22 cellular contexts compared by ENCODE assay signal in genomic region chr17:896439-896838, GRCh38.
DNase-seq lines count a peak whose midpoint lies in the region; FAIRE-seq and TF ChIP-seq lines count a peak whose summit lies in the region.
"Had no signal": no experiment of that assay in that cellular context is flagged by ENCODE, and none has a peak within 500 bp of the region (broad histone marks: within the 10 kb centered on the region; RNA-seq: fewer than 3 reads in every experiment).

No MANE protein-coding gene starts in this region.

- no peak overlapping the region for H3K4me2 ChIP-seq in keratinocyte (ENCODE audit: control insufficient read depth, extremely low read depth, insufficient read depth, low read depth, low read length)
- H3K4me2 ChIP-seq: KMS-11, SK-N-SH had no signal

- dilution Hi-C loops in keratinocyte (cut with MboI; ENCODE audit: extremely low pct_ligation_motif_present, low sequenced_read_pairs): no loop called here

- peaks cover 7% of the 10 kb centered on the region for H4K20me1 ChIP-seq in keratinocyte (ENCODE audit: control insufficient read depth, extremely low read depth, insufficient read depth, low read length)

- 41% methylated on average over 12 of the region's 12 CpGs for WGBS in prostate gland

- H3K4me3 ChIP-seq in left ventricle myocardium inferior (peak overlapping the region; percentile 45), keratinocyte (ENCODE audit: control insufficient read depth in 2 of 3, extremely low read depth in 1 of 3, insufficient read depth in 2 of 3, low read depth in 1 of 3, low read length in 3 of 3) (no peak overlapping the region), prostate gland (no peak overlapping the region), vagina (no peak overlapping the region)

- no peak overlapping the region for H2AFZ ChIP-seq in keratinocyte (ENCODE audit: control insufficient read depth, low read length)

- intact Hi-C loops in left ventricle myocardium inferior (cut with micrococcal nuclease) (no loop called here), cardiac septum (cut with DNase I) (no loop called here), prostate gland (cut with DNase I) (no loop called here), vagina (cut with DNase I) (no loop called here)

- no peak for FAIRE-seq in keratinocyte (lab: Jason Lieb, UNC)
- FAIRE-seq: GM12892, small intestine had no signal

- H3K4me1 ChIP-seq in left ventricle myocardium inferior (peaks cover 29% of the 10 kb centered on the region), keratinocyte (ENCODE audit: control insufficient read depth, extremely low read depth, insufficient read depth, low read length) (peaks cover 16% of the 10 kb centered on the region), prostate gland (replicated peaks) (no peaks in the 10 kb centered on the region), vagina (peaks cover 44% of the 10 kb centered on the region)

- TF ChIP-seq CTCF in left ventricle myocardium inferior (IDR thresholded peaks at IDR 0.05; ENCODE audit: borderline replicate concordance): no peak
- no peak for TF ChIP-seq CTCF in keratinocyte (optimal IDR thresholded peaks at IDR 0.05 in 1 of 3, IDR thresholded peaks at IDR 0.05 in 1 of 3, conservative IDR thresholded peaks at IDR 0.05 in 1 of 3; ENCODE audit: extremely low read depth in 1 of 3, insufficient read depth in 2 of 3, low read length in 3 of 3)
- no peak for TF ChIP-seq CTCF in prostate gland (IDR thresholded peaks at IDR 0.05)
- TF ChIP-seq CTCF in vagina (IDR thresholded peaks at IDR 0.05): no peak

- H3K36me3 ChIP-seq in left ventricle myocardium inferior: no peaks in the 10 kb centered on the region
- H3K36me3 ChIP-seq in keratinocyte (ENCODE audit: control insufficient read depth in 2 of 2, extremely low read depth in 1 of 2, insufficient read depth in 2 of 2, low read length in 2 of 2): peaks cover 2 to 3% of the 10 kb centered on the region in 2 experiments
- no peaks in the 10 kb centered on the region for H3K36me3 ChIP-seq in prostate gland
- H3K36me3 ChIP-seq in vagina: no peaks in the 10 kb centered on the region

- H3K27ac ChIP-seq in left ventricle myocardium inferior (replicated peaks) (peak overlapping the region; percentile 69), keratinocyte (ENCODE audit: control insufficient read depth, insufficient read depth, low read length) (peak overlapping the region; percentile 43), prostate gland (peak overlapping the region; percentile 54 to 56), vagina (peak overlapping the region; percentile 73)
- H3K27ac ChIP-seq: C4-2B, KMS-11 had no signal

- H3K9me3 ChIP-seq in left ventricle myocardium inferior (replicated peaks) (no peaks in the 10 kb centered on the region), keratinocyte (ENCODE audit: control insufficient read depth, low read depth, low read length) (no peaks in the 10 kb centered on the region), prostate gland (no peaks in the 10 kb centered on the region), vagina (no peaks in the 10 kb centered on the region)
- H3K9me3 ChIP-seq: SK-N-SH had no signal

- TF ChIP-seq POLR2A in prostate gland (IDR thresholded peaks at IDR 0.05) (no peak), vagina (IDR thresholded peaks at IDR 0.05) (no peak)

- peaks cover 71% of the 10 kb centered on the region for H3K79me2 ChIP-seq in keratinocyte (ENCODE audit: control insufficient read depth, insufficient read depth, low read length)

- H3K27me3 ChIP-seq in left ventricle myocardium inferior (ENCODE audit: low read depth): no peaks in the 10 kb centered on the region
- H3K27me3 ChIP-seq in keratinocyte (ENCODE audit: control insufficient read depth, extremely low read depth, insufficient read depth, low read length): no peaks in the 10 kb centered on the region
- no peaks in the 10 kb centered on the region for H3K27me3 ChIP-seq in prostate gland (replicated peaks; ENCODE audit: insufficient read depth)
- no peaks in the 10 kb centered on the region for H3K27me3 ChIP-seq in vagina

- H3K9ac ChIP-seq in keratinocyte (ENCODE audit: control insufficient read depth, extremely low read depth, insufficient read depth, low read length): no peak overlapping the region
- H3K9ac ChIP-seq: KMS-11, SK-N-SH had no signal

- no peaks in the 10 kb centered on the region for H3K9me1 ChIP-seq in keratinocyte (ENCODE audit: control insufficient read depth, extremely low read depth, insufficient read depth, low read length)

- DNase-seq in left ventricle myocardium inferior: no peak
- DNase-seq in cardiac septum (ENCODE audit: low spot score): no peak
- no peak for DNase-seq in keratinocyte (ENCODE audit: low read depth, low spot score)
- no peak for DNase-seq in prostate gland (ENCODE audit: low spot score)
- no peak for DNase-seq in vagina (ENCODE audit: extremely low spot score in 2 of 2)
- DNase-seq in NCI-H1694 (lab: John Stamatoyannopoulos, UW): no peak
- no peak for DNase-seq in NCI-H1436 (lab: John Stamatoyannopoulos, UW)
- DNase-seq in stimulated activated CD4-positive, alpha-beta T cell treated with anti-CD3 and anti-CD28 coated beads, Interleukin-4, amount 100 ng/mL, for 4 hours: no peak
- DNase-seq: activated CD8-positive, alpha-beta memory T cell treated with anti-CD3 and anti-CD28 coated beads for 24 hours; activated naive CD8-positive, alpha-beta T cell treated with anti-CD3 and anti-CD28 coated beads for 36 hours; erythroblast; immature natural killer cell; NCI-H1048; NCI-H2171 treated with DMSO at 0.1 percent for 48 hours; NCI-H774; occipital lobe; SK-N-SH; small intestine; T1000 had no signal
